28 cellular contexts compared by ENCODE assay signal in genomic region chr15:83889995-83890394, GRCh38.
DNase-seq lines count a peak whose midpoint lies in the region; ATAC-seq and TF ChIP-seq lines count a peak whose summit lies in the region.
"Had no signal": no experiment of that assay in that cellular context is flagged by ENCODE, and none has a peak within 500 bp of the region (broad histone marks: within the 10 kb centered on the region; RNA-seq: fewer than 3 reads in every experiment).

No MANE protein-coding gene starts in this region.

- no peaks in the 10 kb centered on the region for H4K20me1 ChIP-seq in PC-9 (ENCODE audit: insufficient read depth)

- POLR2A ChIA-PET in PC-9 (lab: Charles Lee; ENCODE audit: unreplicated experiment): no interaction called here

- no peaks in the 10 kb centered on the region for H3K79me2 ChIP-seq in PC-9 (ENCODE audit: low read depth)

- intact Hi-C loops in PC-9 (cut with micrococcal nuclease; ENCODE audit: unreplicated experiment): no loop called here

- no peaks in the 10 kb centered on the region for H3F3A ChIP-seq in PC-9 (ENCODE audit: insufficient read depth, low read depth)

- H3K4me3 ChIP-seq in GM12865 (ENCODE audit: low read depth, low read length) (no peak overlapping the region), PC-9 (no peak overlapping the region), rectal smooth muscle tissue (ENCODE audit: low read length) (no peak overlapping the region)
- H3K4me3 ChIP-seq: ascending aorta, cardiac muscle cell, coronary artery, SJCRH30, tibial nerve had no signal

- TF ChIP-seq CTCF in GM12865 (IDR thresholded peaks at IDR 0.05; ENCODE audit: insufficient read depth, low read depth, low read length, missing control alignments): no peak
- no peak for TF ChIP-seq CTCF in PC-9 (conservative IDR thresholded peaks at IDR 0.05)

- H3K4me2 ChIP-seq in PC-9: 0 out of 2 replicates have a peak overlapping the region, but pooled peaks have one; percentile 18

- no peaks in the 10 kb centered on the region for H3K9me3 ChIP-seq in PC-9 (ENCODE audit: insufficient read depth, low read depth)
- H3K9me3 ChIP-seq: ascending aorta, SJCRH30, tibial nerve had no signal

- H3K36me3 ChIP-seq in PC-9 (ENCODE audit: low read depth) (no peaks in the 10 kb centered on the region), rectal smooth muscle tissue (ENCODE audit: control insufficient read depth, insufficient read depth, low read length) (peaks cover 3% of the 10 kb centered on the region)
- H3K36me3 ChIP-seq: cardiac muscle cell, SJCRH30, tibial nerve, WERI-Rb-1 had no signal

- no peak overlapping the region for H2AFZ ChIP-seq in PC-9

- no peaks in the 10 kb centered on the region for H3K4me1 ChIP-seq in PC-9 (replicated peaks; ENCODE audit: insufficient read depth)
- peaks cover 4% of the 10 kb centered on the region for H3K4me1 ChIP-seq in rectal smooth muscle tissue (ENCODE audit: control insufficient read depth, insufficient read depth, low read length)
- H3K4me1 ChIP-seq: ascending aorta, SJCRH30 had no signal

- CTCF ChIA-PET in PC-9 (lab: Charles Lee): no interaction called here

- H3K9ac ChIP-seq in rectal smooth muscle tissue (ENCODE audit: low read length): no peak overlapping the region

- no peak overlapping the region for H3K27ac ChIP-seq in PC-9
- peak overlapping the region; percentile 4 for H3K27ac ChIP-seq in rectal smooth muscle tissue (ENCODE audit: low read depth, low read length)
- H3K27ac ChIP-seq: ascending aorta, cardiac muscle cell, coronary artery, SJCRH30, WERI-Rb-1 had no signal

- DNase-seq in GM12865 (ENCODE audit: low read depth) (peak; percentile 26), PC-9 (no peak), glomerular endothelial cell (ENCODE audit: extremely low read depth, low read depth, low spot score) (peak; percentile 2), NCI-H1417 treated with DMSO at 0.1 percent for 48 hours (lab: John Stamatoyannopoulos, UW) (no peak)
- DNase-seq in activated naive CD4-positive, alpha-beta T cell treated with Interleukin-2 at 50 U/mL for 16 hours: no peak
- DNase-seq: activated CD4-positive, alpha-beta T cell treated with anti-CD3 and anti-CD28 coated beads for 4 hours; activated effector memory CD4-positive, alpha-beta T cell treated with anti-CD3 and anti-CD28 coated beads, Interleukin-2, amount 50 U/mL, for 16 hours; activated naive CD8-positive, alpha-beta T cell treated with anti-CD3 and anti-CD28 coated beads, Interleukin-2, amount 10 ng/mL, durations not matched to agents 7 days and 5 days; C1 segment of cervical spinal cord; COR-L47; DMS53; erythroblast; HFFc6; IMR-90; kidney glomerular epithelial cell; NCI-H2107; NCI-H345; NCI-H69; SJCRH30; stimulated activated CD4-positive, alpha-beta T cell treated with anti-CD3 and anti-CD28 coated beads, Interleukin-4, amount 100 ng/mL, for 4 hours; T1000; WERI-Rb-1 had no signal

- H3K9me2 ChIP-seq in PC-9 (ENCODE audit: insufficient read depth): no peaks in the 10 kb centered on the region

- no TSS peak for BruUV-seq in PC-9 (replicated peaks; lab: Mats Ljungman, UMichigan)

- no peak for ATAC-seq in GM21447 (IDR thresholded peaks at IDR 0.05; ENCODE audit: unreplicated experiment)

- 0 out of 2 replicates have a peak, but pooled peaks cover 3% of the 10 kb centered on the region for H3K27me3 ChIP-seq in PC-9 (ENCODE audit: insufficient read depth, low read depth)
- no peaks in the 10 kb centered on the region for H3K27me3 ChIP-seq in rectal smooth muscle tissue (ENCODE audit: control insufficient read depth, insufficient read depth, low read length)
- H3K27me3 ChIP-seq: ascending aorta, SJCRH30, tibial nerve had no signal

Comparison
In these comparisons a context has a peak if more than half of its experiments do, and no peak if none do; other contexts are left out.
1. DNase-seq: peak in GM12865 (single experiment) and glomerular endothelial cell (single experiment); none in PC-9 (0 of 2), NCI-H1417 treated with DMSO at 0.1 percent for 48 hours (single experiment) and activated naive CD4-positive, alpha-beta T cell treated with Interleukin-2 at 50 U/mL for 16 hours (single experiment).